In genomic region chr4:85725727-85726170, GRCh38 we compare ENCODE assay signal across 8 cellular contexts.
DNase-seq lines count a peak whose midpoint lies in the region; ATAC-seq and TF ChIP-seq lines count a peak whose summit lies in the region.

No MANE protein-coding gene starts in this region.

- intact Hi-C loops in esophagus muscularis mucosa (cut with DNase I): no loop called here

- H3K27ac ChIP-seq in esophagus muscularis mucosa (replicated peaks in 1 of 4): peak overlapping the region in 3 of 4 donors; percentile 23 to 54 (median 35)

- WGBS in esophagus muscularis mucosa: 67% methylated on average over 2 of the region's 2 CpGs

- no peak for TF ChIP-seq POLR2A in esophagus muscularis mucosa (IDR thresholded peaks at IDR 0.05; ENCODE audit: low read depth)

- H3K36me3 Mint-ChIP-seq in stimulated activated effector memory CD8-positive, alpha-beta T cell treated with anti-CD3 and anti-CD28 coated beads, Interleukin-12 subunit alpha, Interleukin-12 subunit beta, amount 100 ng/mL, for 72 hours: no peaks in the 10 kb centered on the region

- H3K27me3 ChIP-seq in GM06990 (replicated peaks; ENCODE audit: control insufficient read depth, insufficient read depth, low read length): no peaks in the 10 kb centered on the region
- no peaks in the 10 kb centered on the region for H3K27me3 ChIP-seq in esophagus muscularis mucosa

- ATAC-seq in GM21723 (IDR thresholded peaks at IDR 0.05; ENCODE audit: unreplicated experiment): peak; percentile 89
- ATAC-seq in stimulated activated effector memory CD8-positive, alpha-beta T cell treated with anti-CD3 and anti-CD28 coated beads, Interleukin-12 subunit alpha, Interleukin-12 subunit beta, amount 100 ng/mL, for 72 hours: peak; percentile 57

- H3K4me3 ChIP-seq in GM06990 (replicated peaks; ENCODE audit: low read depth, low read length): no peak overlapping the region
- H3K4me3 ChIP-seq in esophagus muscularis mucosa: no peak overlapping the region

- H3K4me1 Mint-ChIP-seq in stimulated activated effector memory CD8-positive, alpha-beta T cell treated with anti-CD3 and anti-CD28 coated beads, Interleukin-12 subunit alpha, Interleukin-12 subunit beta, amount 100 ng/mL, for 72 hours: no peaks in the 10 kb centered on the region

- DNase-seq in GM06990 (ENCODE audit: extremely low read depth, insufficient read length) (peak; percentile 43), M059J (ENCODE audit: low read depth) (peak; percentile 45), esophagus muscularis mucosa (ENCODE audit: extremely low spot score) (no peak), A172 (ENCODE audit: low spot score) (no peak), NCI-H510A (lab: John Stamatoyannopoulos, UW) (no peak), NCI-H524 (lab: John Stamatoyannopoulos, UW) (no peak)
- DNase-seq in stimulated activated effector memory CD8-positive, alpha-beta T cell treated with anti-CD3 and anti-CD28 coated beads, Interleukin-12 subunit alpha, Interleukin-12 subunit beta, amount 100 ng/mL, for 72 hours (ENCODE audit: low spot score in 2 of 2): no peak

- no peak overlapping the region for H3K4me3 Mint-ChIP-seq in stimulated activated effector memory CD8-positive, alpha-beta T cell treated with anti-CD3 and anti-CD28 coated beads, Interleukin-12 subunit alpha, Interleukin-12 subunit beta, amount 100 ng/mL, for 72 hours

- no peaks in the 10 kb centered on the region for H3K9me3 ChIP-seq in esophagus muscularis mucosa

- peaks cover 3% of the 10 kb centered on the region for H3K9me3 Mint-ChIP-seq in stimulated activated effector memory CD8-positive, alpha-beta T cell treated with anti-CD3 and anti-CD28 coated beads, Interleukin-12 subunit alpha, Interleukin-12 subunit beta, amount 100 ng/mL, for 72 hours

- H3K36me3 ChIP-seq in GM06990 (ENCODE audit: control insufficient read depth, insufficient read depth, low read length) (no peaks in the 10 kb centered on the region), esophagus muscularis mucosa (no peaks in the 10 kb centered on the region)

- H3K27ac Mint-ChIP-seq in stimulated activated effector memory CD8-positive, alpha-beta T cell treated with anti-CD3 and anti-CD28 coated beads, Interleukin-12 subunit alpha, Interleukin-12 subunit beta, amount 100 ng/mL, for 72 hours: no peak overlapping the region

- H3K4me1 ChIP-seq in esophagus muscularis mucosa: peaks cover 0 to 27% (median 13%) of the 10 kb centered on the region in 4 donors

- TF ChIP-seq CTCF in GM06990 (IDR thresholded peaks at IDR 0.05; ENCODE audit: insufficient read depth, low read length, poor library complexity, severe bottlenecking) (no peak), esophagus muscularis mucosa (IDR thresholded peaks at IDR 0.05) (no peak)

- TF ChIP-seq EP300 in esophagus muscularis mucosa (IDR thresholded peaks at IDR 0.05): no peak

Comparison
In these comparisons a context has a peak if more than half of its experiments do, and no peak if none do; other contexts are left out.
1. DNase-seq: peak in GM06990 (single experiment) and M059J (single experiment); none in esophagus muscularis mucosa (single experiment), stimulated activated effector memory CD8-positive, alpha-beta T cell treated with anti-CD3 and anti-CD28 coated beads, Interleukin-12 subunit alpha, Interleukin-12 subunit beta, amount 100 ng/mL, for 72 hours (0 of 2), A172 (single experiment), NCI-H510A (single experiment) and NCI-H524 (0 of 2).